18 cellular contexts compared by ENCODE assay signal in the genomic region with DNA sequence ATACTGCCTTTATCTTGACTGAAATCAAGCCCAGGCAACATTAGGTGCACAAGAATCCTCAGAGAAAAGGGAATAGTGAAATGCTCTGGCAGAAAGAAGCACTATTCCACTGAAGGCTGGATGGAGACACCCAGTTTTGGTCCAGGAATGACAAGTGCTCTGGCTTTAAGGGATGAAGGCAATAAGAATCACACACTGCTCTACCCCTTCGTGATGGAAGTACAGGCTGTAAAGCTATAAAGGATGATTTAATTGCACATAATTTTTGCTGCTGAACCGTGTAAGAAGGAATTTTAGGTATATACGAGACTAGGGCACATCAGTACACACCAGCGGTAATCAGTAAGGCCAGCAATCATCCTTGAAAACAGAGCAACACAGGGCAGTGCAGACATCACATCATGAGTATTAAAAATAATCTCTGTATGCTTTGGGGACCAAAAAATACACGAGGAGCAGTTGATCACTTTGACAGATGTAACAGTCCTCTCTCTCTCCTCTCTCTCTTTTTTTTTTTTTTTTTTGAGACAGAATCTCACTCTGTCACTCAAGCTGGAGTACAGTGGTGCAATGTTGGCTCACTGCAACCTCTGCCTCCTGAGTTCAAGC.
DNase-seq lines count a peak whose midpoint lies in the region; ATAC-seq, FAIRE-seq and TF ChIP-seq lines count a peak whose summit lies in the region.
"Had no signal": no experiment of that assay in that cellular context is flagged by ENCODE, and none has a peak within 500 bp of the region (broad histone marks: within the 10 kb centered on the region; RNA-seq: fewer than 3 reads in every experiment).

No MANE protein-coding gene starts in this region.

- peak overlapping the region; percentile 95 for H2AK5ac ChIP-seq in mesenchymal stem cell (ENCODE audit: low read length, severe bottlenecking)

- POLR2A ChIA-PET in A549 (lab: Yijun Ruan, JAX) = no interaction called here

- H4K91ac ChIP-seq in mesenchymal stem cell (ENCODE audit: low read length) = no peak overlapping the region

- no peak overlapping the region for H2BK120ac ChIP-seq in mesenchymal stem cell (ENCODE audit: low read depth, low read length)

- DNase-seq in A549 (ENCODE audit: low read depth in 1 of 2, low spot score in 1 of 2) (no peak), HT-29 (ENCODE audit: low spot score) (peak; percentile 43), mesenchymal stem cell (no peak), SW 1271 (lab: John Stamatoyannopoulos, UW) (no peak), G401 (ENCODE audit: low spot score) (no peak)
- DNase-seq: activated CD4-positive, CD25-positive, alpha-beta regulatory T cell treated with anti-CD3 and anti-CD28 coated beads, Interleukin-2, amount 50 U/mL, for 72 hours; activated T-cell treated with anti-CD3 and anti-CD28 coated beads, Interleukin-2, amount 50 U/mL, for 72 hours; H7; KBM-7; NCI-H446 treated with DMSO at 0.1 percent for 48 hours; stimulated activated CD4-positive, alpha-beta T cell treated with anti-CD3 and anti-CD28 coated beads, Interleukin-2, amount 100 ng/mL, for 48 hours; T-helper 9 cell had no signal

- H4K8ac ChIP-seq in mesenchymal stem cell (ENCODE audit: low read length) = peak overlapping the region; percentile 69

- peak overlapping the region in 1 of 2 experiments; percentile 54 for H2BK12ac ChIP-seq in mesenchymal stem cell (ENCODE audit: low read length in 2 of 2)

- no peak for TF ChIP-seq POLR2A in A549 (IDR thresholded peaks at IDR 0.05; ENCODE audit: low read length)

- peak overlapping the region; percentile 14 to 38 for H3K18ac ChIP-seq in mesenchymal stem cell (ENCODE audit: low read depth in 1 of 2, low read length in 2 of 2)

- no peak overlapping the region for H2BK15ac ChIP-seq in mesenchymal stem cell (ENCODE audit: low read depth, poor library complexity, severe bottlenecking)

- TF ChIP-seq CTCF in A549 (IDR thresholded peaks at IDR 0.05) (no peak), VCaP (conservative IDR thresholded peaks at IDR 0.05) (no peak)

- in situ Hi-C loops in G401 (cut with HindIII; ENCODE audit: low sequenced_read_pairs) = no loop called here

- H3K14ac ChIP-seq in mesenchymal stem cell (ENCODE audit: low read length in 2 of 2) = no peak overlapping the region

- H3K9me3 ChIP-seq in A549 (no peaks in the 10 kb centered on the region), mesenchymal stem cell (ENCODE audit: control insufficient read depth, low read length) (peaks cover 7% of the 10 kb centered on the region)
- H3K9me3 ChIP-seq: neutrophil had no signal

- TF ChIP-seq EP300 in A549 (IDR thresholded peaks at IDR 0.05) = no peak

- no peak overlapping the region for H2AFZ ChIP-seq in mesenchymal stem cell (ENCODE audit: low read depth, low read length)

- no peaks in the 10 kb centered on the region for H3K79me1 ChIP-seq in mesenchymal stem cell (replicated peaks; ENCODE audit: low read length, poor library complexity, severe bottlenecking)

- CTCF ChIA-PET in A549 (lab: Yijun Ruan, JAX) = no interaction called here

- H3K23ac ChIP-seq in mesenchymal stem cell (ENCODE audit: low read length in 2 of 2) = no peak overlapping the region

- no peaks in the 10 kb centered on the region for H3K36me3 ChIP-seq in mesenchymal stem cell (ENCODE audit: control insufficient read depth in 1 of 2, insufficient read depth in 2 of 2, low read depth in 1 of 2, low read length in 2 of 2)
- H3K36me3 ChIP-seq: neutrophil had no signal

- H3K9ac ChIP-seq in mesenchymal stem cell (ENCODE audit: low read length) = no peak overlapping the region

- H3K4me2 ChIP-seq in A549 = peak overlapping the region; percentile 25; the same call in 2 of the 3 replicates
- no peak overlapping the region for H3K4me2 ChIP-seq in mesenchymal stem cell (ENCODE audit: low read length, poor library complexity, severe bottlenecking)

- no peak for TF ChIP-seq RAD21 in A549 (conservative IDR thresholded peaks at IDR 0.05 in 1 of 2, IDR thresholded peaks at IDR 0.05 in 1 of 2)

- H3K27me3 ChIP-seq in mesenchymal stem cell (ENCODE audit: control insufficient read depth in 1 of 2, insufficient read depth in 1 of 2, low read length in 2 of 2) = no peaks in the 10 kb centered on the region
- H3K27me3 ChIP-seq: neutrophil had no signal

- no peak overlapping the region for H2BK5ac ChIP-seq in mesenchymal stem cell (ENCODE audit: low read depth, low read length, poor library complexity, severe bottlenecking)

- WGBS in A549 (ENCODE audit: missing lambda C conversion rate) = 62% methylated on average over 5 of the region's 5 CpGs
- 67% methylated on average over 5 of the region's 5 CpGs for WGBS in mesenchymal stem cell

- FAIRE-seq in A549 (lab: Jason Lieb, UNC) = no peak
- FAIRE-seq: D721Med had no signal

- H3K4me3 ChIP-seq in A549 (no peak overlapping the region), mesenchymal stem cell (ENCODE audit: insufficient read depth in 1 of 2, low read depth in 1 of 2, low read length in 2 of 2) (no peak overlapping the region)

- no peak for ATAC-seq in A549
- no peak for ATAC-seq in GM21786 (IDR thresholded peaks at IDR 0.05; ENCODE audit: unreplicated experiment)
- ATAC-seq in HG03520 (IDR thresholded peaks at IDR 0.05; ENCODE audit: unreplicated experiment) = no peak
- ATAC-seq: activated T-cell treated with anti-CD3 and anti-CD28 coated beads, Interleukin-2, amount 50 U/mL, for 72 hours had no signal

- H3K27ac ChIP-seq in A549 (peak overlapping the region; percentile 36 to 58; a peak in 5 of 6 replicates), VCaP (peak overlapping the region; percentile 49), mesenchymal stem cell (ENCODE audit: low read length, poor library complexity, severe bottlenecking) (no peak overlapping the region)
- H3K27ac ChIP-seq: epithelial cell of prostate, neutrophil had no signal

- H3K4me1 ChIP-seq in A549 = peaks cover 38% of the 10 kb centered on the region
- no peaks in the 10 kb centered on the region for H3K4me1 ChIP-seq in mesenchymal stem cell (ENCODE audit: control insufficient read depth, insufficient read depth, low read depth, low read length)

- H3K4ac ChIP-seq in mesenchymal stem cell (ENCODE audit: low read depth in 1 of 2, low read length in 2 of 2) = peak overlapping the region in 1 of 2 experiments; percentile 58

TF ChIP-seq in A549, 52 proteins besides CTCF, POLR2A, EP300 and RAD21:
- TF ChIP-seq CEBPB (IDR thresholded peaks at IDR 0.05) = no peak
- TF ChIP-seq, protein P1, sequence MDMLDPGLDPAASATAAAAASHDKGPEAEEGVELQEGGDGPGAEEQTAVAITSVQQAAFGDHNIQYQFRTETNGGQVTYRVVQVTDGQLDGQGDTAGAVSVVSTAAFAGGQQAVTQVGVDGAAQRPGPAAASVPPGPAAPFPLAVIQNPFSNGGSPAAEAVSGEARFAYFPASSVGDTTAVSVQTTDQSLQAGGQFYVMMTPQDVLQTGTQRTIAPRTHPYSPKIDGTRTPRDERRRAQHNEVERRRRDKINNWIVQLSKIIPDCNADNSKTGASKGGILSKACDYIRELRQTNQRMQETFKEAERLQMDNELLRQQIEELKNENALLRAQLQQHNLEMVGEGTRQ (IDR thresholded peaks at IDR 0.05) = no peak
- TF ChIP-seq, protein P2, sequence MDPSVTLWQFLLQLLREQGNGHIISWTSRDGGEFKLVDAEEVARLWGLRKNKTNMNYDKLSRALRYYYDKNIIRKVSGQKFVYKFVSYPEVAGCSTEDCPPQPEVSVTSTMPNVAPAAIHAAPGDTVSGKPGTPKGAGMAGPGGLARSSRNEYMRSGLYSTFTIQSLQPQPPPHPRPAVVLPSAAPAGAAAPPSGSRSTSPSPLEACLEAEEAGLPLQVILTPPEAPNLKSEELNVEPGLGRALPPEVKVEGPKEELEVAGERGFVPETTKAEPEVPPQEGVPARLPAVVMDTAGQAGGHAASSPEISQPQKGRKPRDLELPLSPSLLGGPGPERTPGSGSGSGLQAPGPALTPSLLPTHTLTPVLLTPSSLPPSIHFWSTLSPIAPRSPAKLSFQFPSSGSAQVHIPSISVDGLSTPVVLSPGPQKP (IDR thresholded peaks at IDR 0.05; ENCODE audit: low read depth, low read length) = no peak
- TF ChIP-seq EHMT2 (IDR thresholded peaks at IDR 0.05; ENCODE audit: low read depth) = no peak
- TF ChIP-seq, protein P3, sequence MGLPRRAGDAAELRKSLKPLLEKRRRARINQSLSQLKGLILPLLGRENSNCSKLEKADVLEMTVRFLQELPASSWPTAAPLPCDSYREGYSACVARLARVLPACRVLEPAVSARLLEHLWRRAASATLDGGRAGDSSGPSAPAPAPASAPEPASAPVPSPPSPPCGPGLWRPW (IDR thresholded peaks at IDR 0.05) = no peak
- no peak for TF ChIP-seq KDM1A (IDR thresholded peaks at IDR 0.05; ENCODE audit: low read depth)
- no peak for TF ChIP-seq ZNF302 (CRISPR knock-in tag; IDR thresholded peaks at IDR 0.05)
- TF ChIP-seq TP53 (CRISPR knock-in tag; IDR thresholded peaks at IDR 0.05) = no peak
- TF ChIP-seq ZC3H11A (IDR thresholded peaks at IDR 0.05) = no peak
- no peak for TF ChIP-seq CHD4 (IDR thresholded peaks at IDR 0.05; ENCODE audit: borderline replicate concordance)
- TF ChIP-seq CBX8 (IDR thresholded peaks at IDR 0.05) = no peak
- no peak for TF ChIP-seq MAZ (IDR thresholded peaks at IDR 0.05; ENCODE audit: borderline replicate concordance, low read depth, low read length)
- no peak for TF ChIP-seq ZFP36 (IDR thresholded peaks at IDR 0.05; ENCODE audit: borderline replicate concordance, partially characterized antibody)
- TF ChIP-seq, protein P4, sequence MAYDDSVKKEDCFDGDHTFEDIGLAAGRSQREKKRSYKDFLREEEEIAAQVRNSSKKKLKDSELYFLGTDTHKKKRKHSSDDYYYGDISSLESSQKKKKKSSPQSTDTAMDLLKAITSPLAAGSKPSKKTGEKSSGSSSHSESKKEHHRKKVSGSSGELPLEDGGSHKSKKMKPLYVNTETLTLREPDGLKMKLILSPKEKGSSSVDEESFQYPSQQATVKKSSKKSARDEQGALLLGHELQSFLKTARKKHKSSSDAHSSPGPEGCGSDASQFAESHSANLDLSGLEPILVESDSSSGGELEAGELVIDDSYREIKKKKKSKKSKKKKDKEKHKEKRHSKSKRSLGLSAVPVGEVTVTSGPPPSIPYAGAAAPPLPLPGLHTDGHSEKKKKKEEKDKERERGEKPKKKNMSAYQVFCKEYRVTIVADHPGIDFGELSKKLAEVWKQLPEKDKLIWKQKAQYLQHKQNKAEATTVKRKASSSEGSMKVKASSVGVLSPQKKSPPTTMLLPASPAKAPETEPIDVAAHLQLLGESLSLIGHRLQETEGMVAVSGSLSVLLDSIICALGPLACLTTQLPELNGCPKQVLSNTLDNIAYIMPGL (CRISPR knock-in tag; IDR thresholded peaks at IDR 0.05; ENCODE audit: borderline replicate concordance) = no peak
